Comparison of ENCODE assay signal across 9 cellular contexts in genomic region chr7:2869981-2870380, GRCh38. TPM values are rescaled to one million over a fixed set of nuclear protein-coding genes. Genes with fewer than 3 reads are reported as not detected.
DNase-seq lines count a peak whose midpoint lies in the region; ATAC-seq and TF ChIP-seq lines count a peak whose summit lies in the region.
"Had no signal": no experiment of that assay in that cellular context is flagged by ENCODE, and none has a peak within 500 bp of the region (broad histone marks: within the 10 kb centered on the region; RNA-seq: fewer than 3 reads in every experiment).

No MANE protein-coding gene starts in this region.

- no peak for TF ChIP-seq CTCF in heart right ventricle (IDR thresholded peaks at IDR 0.05)
- no peak for TF ChIP-seq CTCF in RWPE2 (IDR thresholded peaks at IDR 0.05; ENCODE audit: poor library complexity, severe bottlenecking)
- no peak for TF ChIP-seq CTCF in esophagus muscularis mucosa (IDR thresholded peaks at IDR 0.05)
- no peak for TF ChIP-seq CTCF in vagina (IDR thresholded peaks at IDR 0.05)

- 87 to 92% methylated on average over 15 of the region's 15 CpGs for WGBS in heart right ventricle, 2 donors
- 82% methylated on average over 5 of the region's 15 CpGs for WGBS in esophagus muscularis mucosa

- intact Hi-C loops in heart right ventricle (cut with DNase I) (loop anchor here in 7 of 10 donors (5.0 to 10.0 kb wide), 5 partner anchors 282 to 1027 kb away; partner anchors contain the start of gene SDK1 (in 1 of the 7)), left ventricle myocardium superior (cut with micrococcal nuclease) (no loop called here), esophagus muscularis mucosa (cut with DNase I) (loop anchor here (5.0 kb wide), 1 partner anchor 1022 kb away; no protein-coding TSS in a partner anchor), vagina (cut with DNase I) (no loop called here)

- no peak for TF ChIP-seq EP300 in esophagus muscularis mucosa (IDR thresholded peaks at IDR 0.05)

- H3K4me1 ChIP-seq in heart right ventricle (peaks cover 0 to 25% (median 13%) of the 10 kb centered on the region in 9 donors), RWPE2 (ENCODE audit: insufficient read depth, poor library complexity, severe bottlenecking) (peaks cover 13% of the 10 kb centered on the region), esophagus muscularis mucosa (peaks cover 0 to 18% (median 13%) of the 10 kb centered on the region in 4 donors), vagina (peaks cover 11% of the 10 kb centered on the region)

- no peak for DNase-seq in heart right ventricle
- no peak for DNase-seq in left ventricle myocardium superior
- no peak for DNase-seq in RWPE2 (ENCODE audit: low spot score)
- DNase-seq in esophagus muscularis mucosa (ENCODE audit: extremely low spot score) = no peak
- no peak for DNase-seq in vagina (ENCODE audit: extremely low spot score in 2 of 2)
- no peak for DNase-seq in NCI-H2171 treated with DMSO at 0.1 percent for 48 hours (lab: John Stamatoyannopoulos, UW)

- TF ChIP-seq POLR2A in esophagus muscularis mucosa (IDR thresholded peaks at IDR 0.05; ENCODE audit: low read depth) = no peak
- TF ChIP-seq POLR2A in vagina (IDR thresholded peaks at IDR 0.05) = no peak

- H3K4me3 ChIP-seq in heart right ventricle = peak overlapping the region in 6 of 10 donors; percentile 9 to 44 (median 31)
- H3K4me3 ChIP-seq in RWPE2 (ENCODE audit: severe bottlenecking) = no peak overlapping the region
- peak overlapping the region; percentile 2 to 37 (median 18) for H3K4me3 ChIP-seq in esophagus muscularis mucosa
- peak overlapping the region in 1 of 2 donors; percentile 15 for H3K4me3 ChIP-seq in vagina

- H3K27ac ChIP-seq in heart right ventricle = peak overlapping the region in 6 of 10 donors; percentile 19 to 59 (median 48)
- H3K27ac ChIP-seq in RWPE2 (ENCODE audit: poor library complexity, severe bottlenecking) = peak overlapping the region; percentile 4
- H3K27ac ChIP-seq in esophagus muscularis mucosa (replicated peaks in 1 of 4) = peak overlapping the region in 2 of 4 donors; percentile 37 to 44
- H3K27ac ChIP-seq in vagina = peak overlapping the region; percentile 56
- H3K27ac ChIP-seq: brain microvascular endothelial cell had no signal

- H3K9me3 ChIP-seq in heart right ventricle (no peaks in the 10 kb centered on the region), RWPE2 (ENCODE audit: severe bottlenecking) (no peaks in the 10 kb centered on the region), esophagus muscularis mucosa (no peaks in the 10 kb centered on the region), vagina (no peaks in the 10 kb centered on the region)

- peak in 5 of 8 donors; percentile 9 to 16 (median 13) for ATAC-seq in heart right ventricle
- ATAC-seq in left ventricle myocardium superior = no peak
- no peak for ATAC-seq in RWPE2 (ENCODE audit: low read depth)
- ATAC-seq in HG03280 (IDR thresholded peaks at IDR 0.05; ENCODE audit: unreplicated experiment) = no peak
- ATAC-seq in GM21526 (IDR thresholded peaks at IDR 0.05; ENCODE audit: low FRiP score, unreplicated experiment) = no peak

- H3K27me3 ChIP-seq in heart right ventricle (peaks cover 0 to 4% (median 0%) of the 10 kb centered on the region in 7 donors), RWPE2 (ENCODE audit: insufficient read depth, poor library complexity, severe bottlenecking) (no peaks in the 10 kb centered on the region), esophagus muscularis mucosa (peaks cover 0 to 4% (median 0%) of the 10 kb centered on the region in 4 donors), vagina (no peaks in the 10 kb centered on the region)
- H3K27me3 ChIP-seq: brain microvascular endothelial cell had no signal

- H3K36me3 ChIP-seq in heart right ventricle = no peaks in the 10 kb centered on the region
- no peaks in the 10 kb centered on the region for H3K36me3 ChIP-seq in RWPE2 (ENCODE audit: low read depth)
- H3K36me3 ChIP-seq in esophagus muscularis mucosa = no peaks in the 10 kb centered on the region
- no peaks in the 10 kb centered on the region for H3K36me3 ChIP-seq in vagina
- H3K36me3 ChIP-seq: brain microvascular endothelial cell had no signal

RNA-seq across cellular contexts. Expression of gene GNA12, which starts 25.9 kb away (rescaled TPM):
- total RNA-seq in heart right ventricle = 10 to 100 TPM; 25.0 to 46.4 (median 34.5) TPM
- 10 to 100 TPM in 1 of 2 donors, 1 to 10 TPM in 1; 6.4 to 19.4 TPM for polyA plus RNA-seq in heart right ventricle
- 40.4 TPM for total RNA-seq in left ventricle myocardium superior
- 10 to 100 TPM; 25.3 to 61.8 (median 38.9) TPM for total RNA-seq in esophagus muscularis mucosa
- 29.5 TPM for total RNA-seq in vagina

Comparison
In these comparisons a context has a peak if more than half of its experiments do, and no peak if none do; other contexts are left out.
1. ATAC-seq: peak in heart right ventricle (5 of 8); none in left ventricle myocardium superior (single experiment), RWPE2 (single experiment), HG03280 (single experiment) and GM21526 (single experiment).
2. intact Hi-C loops: an anchor here in heart right ventricle (5.0 to 10.0 kb wide) and esophagus muscularis mucosa (5.0 kb wide); none called in left ventricle myocardium superior and vagina.